ENCODE assay signal across 10 cellular contexts in the genomic region with DNA sequence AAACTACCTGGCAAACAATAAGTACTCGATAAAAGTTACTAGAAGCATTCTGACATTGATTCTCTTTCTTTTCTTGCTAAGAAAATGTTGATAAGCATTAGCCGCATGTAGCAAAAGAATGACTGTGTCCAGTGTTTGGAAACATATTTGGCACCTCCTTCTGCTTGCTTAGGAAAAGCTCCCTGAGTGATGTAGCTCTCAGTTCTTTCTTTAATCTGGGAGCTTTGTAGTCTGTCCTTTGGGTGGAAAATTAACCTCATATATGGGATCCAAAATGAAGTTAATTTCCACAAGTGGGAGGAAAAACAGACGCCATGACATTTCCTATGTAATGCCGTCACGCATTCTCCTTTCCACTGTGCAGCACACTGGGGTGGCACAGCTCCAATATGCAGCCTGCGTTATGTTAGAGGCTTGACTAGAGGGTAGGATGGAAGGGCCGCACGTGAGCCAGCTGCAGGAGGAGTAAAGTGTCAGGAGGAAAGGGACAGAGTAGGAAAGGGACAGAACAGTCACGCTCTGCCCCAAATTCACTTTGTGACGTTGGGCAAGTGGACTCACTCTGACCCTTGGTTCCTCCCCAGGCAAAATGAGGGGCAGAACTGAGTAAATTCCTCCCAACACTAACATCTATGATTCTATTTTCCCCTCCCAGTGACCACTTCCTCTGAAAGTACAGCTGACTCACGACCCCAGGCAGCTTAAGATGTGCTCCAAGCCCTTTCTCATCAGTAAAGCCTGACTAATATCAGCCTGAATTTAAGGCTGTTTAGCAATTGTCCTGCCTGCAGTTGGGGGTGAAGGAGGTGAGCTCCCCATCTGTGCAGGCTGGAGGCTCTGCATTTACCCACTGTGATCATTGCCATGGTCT.
DNase-seq lines count a peak whose midpoint lies in the region; ATAC-seq and TF ChIP-seq lines count a peak whose summit lies in the region.
"Had no signal": no experiment of that assay in that cellular context is flagged by ENCODE, and none has a peak within 500 bp of the region (broad histone marks: within the 10 kb centered on the region; RNA-seq: fewer than 3 reads in every experiment).

No MANE protein-coding gene starts in this region.

- no peaks in the 10 kb centered on the region for H3K9me3 ChIP-seq in lower lobe of right lung

- H3K27me3 ChIP-seq in lower lobe of right lung (ENCODE audit: low read depth) = no peaks in the 10 kb centered on the region

- peaks cover 4% of the 10 kb centered on the region for H3K4me1 ChIP-seq in lower lobe of right lung

- H3K27ac ChIP-seq in lower lobe of right lung = no peak overlapping the region

- intact Hi-C loops in lower lobe of right lung (cut with DNase I) = no loop called here

- no peak for TF ChIP-seq CTCF in lower lobe of right lung (IDR thresholded peaks at IDR 0.05)

- DNase-seq in A172 (ENCODE audit: low spot score) (peak; percentile 90), SK-N-DZ (ENCODE audit: low spot score) (peak; percentile 20), iris pigment epithelial cell (ENCODE audit: low read depth) (peak; percentile 99), UCSD-AML1 (lab: John Stamatoyannopoulos, UW; ENCODE audit: unreplicated experiment) (no peak), NCI-H187 (lab: John Stamatoyannopoulos, UW) (no peak), lower lobe of right lung (no peak)
- DNase-seq: activated B cell treated with CpG ODN at 0.5 μM for 24 hours had no signal

- no peak overlapping the region for H3K4me3 ChIP-seq in lower lobe of right lung
- H3K4me3 ChIP-seq: skin epidermis had no signal

- peak; percentile 77 for ATAC-seq in GM21390 (IDR thresholded peaks at IDR 0.05; ENCODE audit: unreplicated experiment)
- no peak for ATAC-seq in HG02763 (IDR thresholded peaks at IDR 0.05; ENCODE audit: unreplicated experiment)
- ATAC-seq in lower lobe of right lung = no peak

- no peaks in the 10 kb centered on the region for H3K36me3 ChIP-seq in lower lobe of right lung

Comparison
In these comparisons a context has a peak if more than half of its experiments do, and no peak if none do; other contexts are left out.
1. DNase-seq: peak in A172 (single experiment), SK-N-DZ (single experiment) and iris pigment epithelial cell (single experiment); none in UCSD-AML1 (single experiment), NCI-H187 (0 of 2) and lower lobe of right lung (single experiment).